2 cellular contexts compared by ENCODE assay signal in the genomic region with DNA sequence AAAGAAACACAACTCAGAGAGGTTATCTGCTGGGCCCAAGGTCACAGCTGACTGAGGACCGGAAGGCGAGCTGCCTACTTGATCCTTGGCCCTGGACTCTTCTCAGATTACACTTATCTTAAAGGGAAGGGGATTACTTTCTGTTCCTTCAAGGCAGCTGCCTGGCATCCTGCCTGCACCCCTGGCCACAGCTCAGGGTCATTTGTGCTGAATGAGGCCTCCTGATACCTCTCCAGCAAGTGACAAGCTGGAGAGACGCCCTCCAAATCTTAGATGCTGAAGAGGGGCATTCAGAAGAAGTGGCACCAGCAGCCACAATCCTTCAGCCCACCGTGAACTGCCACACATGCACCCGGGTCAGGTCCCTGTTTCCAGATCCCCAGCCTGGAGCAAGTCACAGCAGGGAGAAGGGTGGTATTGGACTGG.
A peak's percentile ranks its signal among the peaks of the same experiment; 100 is the strongest.
TF ChIP-seq lines count a peak whose summit lies in the region.

No MANE protein-coding gene starts in this region.

TF ChIP-seq in liver, 16 proteins besides CTCF, POLR2A, EP300 and RAD21:
- TF ChIP-seq, protein P1, sequence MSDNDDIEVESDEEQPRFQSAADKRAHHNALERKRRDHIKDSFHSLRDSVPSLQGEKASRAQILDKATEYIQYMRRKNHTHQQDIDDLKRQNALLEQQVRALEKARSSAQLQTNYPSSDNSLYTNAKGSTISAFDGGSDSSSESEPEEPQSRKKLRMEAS (IDR thresholded peaks at IDR 0.05): no peak
- TF ChIP-seq NR2F2 (IDR thresholded peaks at IDR 0.05): peak; percentile 95
TF ChIP-seq in liver: peak in this region for 1.

TF ChIP-seq in HepG2, 621 proteins besides CTCF, POLR2A, EP300 and RAD21:
- no peak for TF ChIP-seq NFE2 (CRISPR knock-in tag; IDR thresholded peaks at IDR 0.05)
